In genomic region chr6:170063851-170064617, GRCh38 we compare ENCODE assay signal across 24 cellular contexts.
DNase-seq lines count a peak whose midpoint lies in the region; ATAC-seq and TF ChIP-seq lines count a peak whose summit lies in the region.
"Had no signal": no experiment of that assay in that cellular context is flagged by ENCODE, and none has a peak within 500 bp of the region (broad histone marks: within the 10 kb centered on the region; RNA-seq: fewer than 3 reads in every experiment).

No MANE protein-coding gene starts in this region.

- peaks cover 15% of the 10 kb centered on the region for H3K27me3 ChIP-seq in left ventricle myocardium inferior (ENCODE audit: low read depth)
- no peaks in the 10 kb centered on the region for H3K27me3 ChIP-seq in upper lobe of right lung
- H3K27me3 ChIP-seq: gastrocnemius medialis, hepatocyte, testis had no signal

- H3K4me1 ChIP-seq in left ventricle myocardium inferior, result peaks cover 7% of the 10 kb centered on the region
- no peaks in the 10 kb centered on the region for H3K4me1 ChIP-seq in upper lobe of right lung
- H3K4me1 ChIP-seq: gastrocnemius medialis, testis had no signal

- ATAC-seq in left lobe of liver, result no peak
- no peak for ATAC-seq in upper lobe of right lung
- no peak for ATAC-seq in GM19455 (IDR thresholded peaks at IDR 0.05; ENCODE audit: unreplicated experiment)
- no peak for ATAC-seq in HG03571 (IDR thresholded peaks at IDR 0.05; ENCODE audit: unreplicated experiment)
- no peak for ATAC-seq in HG02571 (IDR thresholded peaks at IDR 0.05; ENCODE audit: unreplicated experiment)
- ATAC-seq: activated naive CD4-positive, alpha-beta T cell treated with anti-CD3 and anti-CD28 coated beads, Interleukin-2, amount 50 U/mL, for 72 hours; gastrocnemius medialis; left ventricle myocardium superior had no signal

- intact Hi-C loops in cardiac septum (cut with DNase I) (no loop called here), left ventricle myocardium inferior (cut with micrococcal nuclease) (no loop called here), posterior vena cava (cut with DNase I) (no loop called here), upper lobe of right lung (cut with DNase I) (no loop called here)

- DNase-seq in cardiac septum (ENCODE audit: low spot score) (peak; percentile 71), left ventricle myocardium inferior (no peak), left lobe of liver (ENCODE audit: low spot score) (peak; percentile 32), posterior vena cava (ENCODE audit: low spot score) (peak; percentile 28), upper lobe of right lung (peak; percentile 46)
- DNase-seq: activated CD4-positive, alpha-beta memory T cell treated with anti-CD3 and anti-CD28 coated beads, Interleukin-2, amount 10 ng/mL, durations not matched to agents 7 days and 5 days; CD4-positive, alpha-beta memory T cell; IMR-90; MV-4-11; NCI-H1436 treated with DMSO at 0.1 percent for 48 hours; NCI-H226; NCI-H69; nucleus accumbens; SHP77 treated with DMSO at 0.1 percent for 48 hours; small intestine; stimulated activated naive CD4-positive, alpha-beta T cell treated with Interleukin-2 at 50 U/mL for 16 hours; testis had no signal

- no peaks in the 10 kb centered on the region for H3K36me3 ChIP-seq in left ventricle myocardium inferior
- no peaks in the 10 kb centered on the region for H3K36me3 ChIP-seq in upper lobe of right lung
- H3K36me3 ChIP-seq: gastrocnemius medialis had no signal

- no peak overlapping the region for H3K27ac ChIP-seq in left ventricle myocardium inferior (replicated peaks)
- no peak overlapping the region for H3K27ac ChIP-seq in upper lobe of right lung
- H3K27ac ChIP-seq: gastrocnemius medialis, hepatocyte, testis had no signal

- H3K4me3 ChIP-seq in left ventricle myocardium inferior, result no peak overlapping the region
- no peak overlapping the region for H3K4me3 ChIP-seq in upper lobe of right lung
- H3K4me3 ChIP-seq: gastrocnemius medialis, hepatocyte, testis had no signal

- TF ChIP-seq CTCF in left ventricle myocardium inferior (IDR thresholded peaks at IDR 0.05; ENCODE audit: borderline replicate concordance) (no peak), upper lobe of right lung (IDR thresholded peaks at IDR 0.05) (no peak)

- H3K9me3 ChIP-seq in left ventricle myocardium inferior (replicated peaks), result peaks cover under 1% of the 10 kb centered on the region
- H3K9me3 ChIP-seq in upper lobe of right lung, result no peaks in the 10 kb centered on the region
- H3K9me3 ChIP-seq: gastrocnemius medialis, testis had no signal
